16 cellular contexts compared by ENCODE assay signal in the genomic region with DNA sequence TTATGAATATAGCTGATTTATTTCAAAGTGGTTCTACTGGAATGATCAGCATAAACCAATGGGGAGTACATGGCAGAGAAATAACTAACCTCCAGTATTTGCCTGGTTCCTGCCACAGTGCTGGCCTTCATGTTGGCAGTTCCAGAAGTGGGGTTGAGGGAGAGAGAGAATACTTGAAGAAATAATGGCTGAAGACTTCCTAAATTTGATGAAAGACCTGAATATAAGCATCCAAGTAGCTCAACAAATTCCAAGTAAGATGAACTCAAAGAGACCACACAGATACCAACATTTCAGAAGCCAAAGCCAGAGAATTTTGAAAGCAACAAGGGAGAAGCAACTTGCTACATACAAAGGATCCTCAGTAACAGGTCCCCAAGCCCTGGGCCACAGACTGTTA. TPM values are rescaled to one million over a fixed set of nuclear protein-coding genes. Genes with fewer than 3 reads are reported as not detected.
DNase-seq lines count a peak whose midpoint lies in the region; ATAC-seq and TF ChIP-seq lines count a peak whose summit lies in the region.
"Had no signal": no experiment of that assay in that cellular context is flagged by ENCODE, and none has a peak within 500 bp of the region (broad histone marks: within the 10 kb centered on the region; RNA-seq: fewer than 3 reads in every experiment).

No MANE protein-coding gene starts in this region.

- H3K4me1 Mint-ChIP-seq in CD4-positive, CD25-positive, alpha-beta regulatory T cell = peaks cover 6 to 14% (median 10%) of the 10 kb centered on the region in 4 donors
- H3K4me1 Mint-ChIP-seq in endothelial cell (ENCODE audit: unreplicated experiment) = no peaks in the 10 kb centered on the region
- peaks cover 0 to 9% of the 10 kb centered on the region in 2 donors for H3K4me1 Mint-ChIP-seq in effector memory CD8-positive, alpha-beta T cell (ENCODE audit: low read depth in 2 of 2)

- peak overlapping the region; percentile 13 to 74 (median 28) for H3K27ac Mint-ChIP-seq in CD4-positive, CD25-positive, alpha-beta regulatory T cell
- H3K27ac Mint-ChIP-seq in endothelial cell (ENCODE audit: unreplicated experiment) = no peak overlapping the region
- H3K27ac Mint-ChIP-seq in effector memory CD8-positive, alpha-beta T cell = peak overlapping the region in 1 of 2 donors; percentile 44

- peaks cover 0 to 80% (median 49%) of the 10 kb centered on the region in 9 donors for H3K36me3 ChIP-seq in heart right ventricle
- H3K36me3 ChIP-seq in CD4-positive, CD25-positive, alpha-beta regulatory T cell (ENCODE audit: control insufficient read depth, insufficient read depth, low read length) = peaks cover 58% of the 10 kb centered on the region

- H3K9me3 ChIP-seq in heart right ventricle = peaks cover 0 to 26% (median 3%) of the 10 kb centered on the region in 11 donors
- H3K9me3 ChIP-seq in CD4-positive, CD25-positive, alpha-beta regulatory T cell (ENCODE audit: control insufficient read depth in 2 of 2, low read length in 2 of 2) = peaks cover 0 to 9% of the 10 kb centered on the region in 2 experiments
- H3K9me3 ChIP-seq: A549 had no signal

- peaks cover 60% of the 10 kb centered on the region for H3K36me3 Mint-ChIP-seq in CD4-positive, CD25-positive, alpha-beta regulatory T cell
- peaks cover 47% of the 10 kb centered on the region for H3K36me3 Mint-ChIP-seq in endothelial cell (ENCODE audit: low read depth, unreplicated experiment)
- peaks cover 27% of the 10 kb centered on the region for H3K36me3 Mint-ChIP-seq in effector memory CD8-positive, alpha-beta T cell (ENCODE audit: insufficient read depth)

- H3K9me3 Mint-ChIP-seq in CD4-positive, CD25-positive, alpha-beta regulatory T cell = peaks cover 0 to 12% (median 2%) of the 10 kb centered on the region in 7 donors
- peaks cover 4% of the 10 kb centered on the region for H3K9me3 Mint-ChIP-seq in endothelial cell (ENCODE audit: unreplicated experiment)
- H3K9me3 Mint-ChIP-seq in effector memory CD8-positive, alpha-beta T cell = peaks cover 0 to 8% of the 10 kb centered on the region in 2 donors

- no peak overlapping the region for H3K4me3 Mint-ChIP-seq in CD4-positive, CD25-positive, alpha-beta regulatory T cell
- peak overlapping the region; percentile 14 for H3K4me3 Mint-ChIP-seq in endothelial cell (ENCODE audit: unreplicated experiment)
- no peak overlapping the region for H3K4me3 Mint-ChIP-seq in effector memory CD8-positive, alpha-beta T cell
- H3K4me3 Mint-ChIP-seq: CD14-positive monocyte had no signal

- ATAC-seq in heart right ventricle = no peak
- ATAC-seq in Right ventricle myocardium superior (ENCODE audit: poor library complexity) = no peak
- ATAC-seq in CD4-positive, CD25-positive, alpha-beta regulatory T cell (ENCODE audit: low read depth in 2 of 2) = no peak
- no peak for ATAC-seq in effector memory CD8-positive, alpha-beta T cell (replicated peaks)
- ATAC-seq in GM18861 (IDR thresholded peaks at IDR 0.05; ENCODE audit: unreplicated experiment) = no peak
- ATAC-seq: A549, HCT116 had no signal

- TF ChIP-seq CTCF in heart right ventricle (IDR thresholded peaks at IDR 0.05) = no peak
- TF ChIP-seq CTCF in endothelial cell (IDR thresholded peaks at IDR 0.05; ENCODE audit: unreplicated experiment) = no peak

- peaks cover 0 to 17% (median 6%) of the 10 kb centered on the region in 9 donors for H3K4me1 ChIP-seq in heart right ventricle
- no peaks in the 10 kb centered on the region for H3K4me1 ChIP-seq in CD4-positive, CD25-positive, alpha-beta regulatory T cell (ENCODE audit: control insufficient read depth, insufficient read depth, low read length, poor library complexity, severe bottlenecking)
- H3K4me1 ChIP-seq: A549 had no signal

- H3K27me3 Mint-ChIP-seq in CD4-positive, CD25-positive, alpha-beta regulatory T cell = no peaks in the 10 kb centered on the region
- no peaks in the 10 kb centered on the region for H3K27me3 Mint-ChIP-seq in endothelial cell (ENCODE audit: unreplicated experiment)
- no peaks in the 10 kb centered on the region for H3K27me3 Mint-ChIP-seq in effector memory CD8-positive, alpha-beta T cell

- intact Hi-C loops in heart right ventricle (cut with DNase I) (no loop called here), Right ventricle myocardium superior (cut with DNase I) (no loop called here)

- DNase-seq in heart right ventricle (no peak), Right ventricle myocardium superior (no peak), AG20443 (ENCODE audit: low spot score) (peak; percentile 1), endothelial cell (ENCODE audit: low spot score) (no peak)
- DNase-seq in CD4-positive, CD25-positive, alpha-beta regulatory T cell = no peak
- no peak for DNase-seq in effector memory CD8-positive, alpha-beta T cell
- DNase-seq: Calu3, DMS 273 treated with DMSO at 0.1 percent for 48 hours, GM23248 had no signal

- peak overlapping the region in 7 of 10 donors; percentile 11 to 68 (median 57) for H3K27ac ChIP-seq in heart right ventricle
- no peak overlapping the region for H3K27ac ChIP-seq in CD4-positive, CD25-positive, alpha-beta regulatory T cell (ENCODE audit: insufficient read depth, low read length, poor library complexity, severe bottlenecking)
- H3K27ac ChIP-seq: A549, GM23248, HL-60 had no signal

- no peaks in the 10 kb centered on the region for H3K27me3 ChIP-seq in heart right ventricle
- H3K27me3 ChIP-seq in CD4-positive, CD25-positive, alpha-beta regulatory T cell (ENCODE audit: control insufficient read depth, insufficient read depth, low read length) = no peaks in the 10 kb centered on the region

- no peak overlapping the region for H3K4me3 ChIP-seq in heart right ventricle
- no peak overlapping the region for H3K4me3 ChIP-seq in CD4-positive, CD25-positive, alpha-beta regulatory T cell (ENCODE audit: low read depth, low read length)
- H3K4me3 ChIP-seq: A549, GM23248 had no signal

RNA-seq across cellular contexts. Expression of a gene that starts 34.3 kb away (rescaled TPM):
- total RNA-seq in heart right ventricle (1 to 10 TPM in 8 of 10 donors, under 1 TPM in 1, not detected in 1; 0.53 to 5.2 (median 2.9) TPM), Right ventricle myocardium superior (5.5 TPM), endothelial cell (ENCODE audit: unreplicated experiment) (0.54 TPM)
- 10 to 100 TPM in 1 of 2 donors, 1 to 10 TPM in 1; 4.9 to 11.7 TPM for polyA plus RNA-seq in heart right ventricle
- not detected for total RNA-seq in CD4-positive, CD25-positive, alpha-beta regulatory T cell
- polyA plus RNA-seq in CD4-positive, CD25-positive, alpha-beta regulatory T cell = under 1 TPM in 1 of 4 donors, not detected in 3; 0.54 TPM
- total RNA-seq: Calu3, GM23248 had no signal
- polyA plus RNA-seq: A549, AG04450, BJ, GM23248 had no signal
